Comparison of ENCODE assay signal across 9 cellular contexts in genomic region chr1:167938083-167938482, GRCh38. TPM values are rescaled to one million over a fixed set of nuclear protein-coding genes. Genes with fewer than 3 reads are reported as not detected.
DNase-seq lines count a peak whose midpoint lies in the region; ATAC-seq and TF ChIP-seq lines count a peak whose summit lies in the region.
"Had no signal": no experiment of that assay in that cellular context is flagged by ENCODE, and none has a peak within 500 bp of the region (broad histone marks: within the 10 kb centered on the region; RNA-seq: fewer than 3 reads in every experiment).

No MANE protein-coding gene starts in this region.

- H3K27me3 Mint-ChIP-seq in stimulated activated memory B cell treated with anti-CD40 and anti-IgM and Interleukin-4, amounts not matched to agents 10 μg/mL and 1 μg/mL and 100 μg/mL, for 72 hours, result no peaks in the 10 kb centered on the region

- TF ChIP-seq CTCF in foreskin keratinocyte (conservative IDR thresholded peaks at IDR 0.05), result no peak

- H3K36me3 ChIP-seq in SJSA1, result 0 out of 2 replicates have a peak, but pooled peaks cover 4% of the 10 kb centered on the region

- ATAC-seq in foreskin keratinocyte (no peak), HG02970 (IDR thresholded peaks at IDR 0.05; ENCODE audit: low FRiP score, unreplicated experiment) (no peak), HG03521 (IDR thresholded peaks at IDR 0.05; ENCODE audit: unreplicated experiment) (no peak)
- ATAC-seq in stimulated activated memory B cell treated with anti-CD40 and anti-IgM and Interleukin-4, amounts not matched to agents 10 μg/mL and 1 μg/mL and 100 μg/mL, for 72 hours, result no peak

- no peaks in the 10 kb centered on the region for H3K9me3 ChIP-seq in SJSA1 (replicated peaks)

- no peak overlapping the region for H3K27ac ChIP-seq in SJSA1
- H3K27ac ChIP-seq in foreskin keratinocyte, result peak overlapping the region; percentile 95

- no peaks in the 10 kb centered on the region for H3K9me3 Mint-ChIP-seq in stimulated activated memory B cell treated with anti-CD40 and anti-IgM and Interleukin-4, amounts not matched to agents 10 μg/mL and 1 μg/mL and 100 μg/mL, for 72 hours

- DNase-seq in NCI-H345 (lab: John Stamatoyannopoulos, UW) (peak; percentile 6), NCI-H345 treated with DMSO at 0.1 percent for 48 hours (lab: John Stamatoyannopoulos, UW; ENCODE audit: unreplicated experiment) (no peak), SJSA1 (ENCODE audit: low read depth in 1 of 2, low spot score in 2 of 2) (no peak), foreskin keratinocyte (peak in 1 of 2 donors; percentile 14), NOMO-1 treated with dmso at 0.1 percent for 144 hours (lab: John Stamatoyannopoulos, UW; ENCODE audit: unreplicated experiment) (no peak)

- H3K27me3 ChIP-seq in SJSA1 (replicated peaks) (no peaks in the 10 kb centered on the region), foreskin keratinocyte (no peaks in the 10 kb centered on the region)

- peak overlapping the region; percentile 65 for H3K4me3 ChIP-seq in SJSA1

- H3K4me1 Mint-ChIP-seq in stimulated activated memory B cell treated with anti-CD40 and anti-IgM and Interleukin-4, amounts not matched to agents 10 μg/mL and 1 μg/mL and 100 μg/mL, for 72 hours, result peaks cover 32% of the 10 kb centered on the region

- H3K36me3 Mint-ChIP-seq in stimulated activated memory B cell treated with anti-CD40 and anti-IgM and Interleukin-4, amounts not matched to agents 10 μg/mL and 1 μg/mL and 100 μg/mL, for 72 hours, result peaks cover 9% of the 10 kb centered on the region

- H3K4me1 ChIP-seq in SJSA1 (replicated peaks) (peaks cover 17% of the 10 kb centered on the region; the same call in 1 of the 2 replicates), foreskin keratinocyte (peaks cover 14% of the 10 kb centered on the region)

- peak overlapping the region; percentile 86 for H3K27ac Mint-ChIP-seq in stimulated activated memory B cell treated with anti-CD40 and anti-IgM and Interleukin-4, amounts not matched to agents 10 μg/mL and 1 μg/mL and 100 μg/mL, for 72 hours

- peak overlapping the region; percentile 92 for H3K4me3 Mint-ChIP-seq in stimulated activated memory B cell treated with anti-CD40 and anti-IgM and Interleukin-4, amounts not matched to agents 10 μg/mL and 1 μg/mL and 100 μg/mL, for 72 hours

RNA-seq across cellular contexts. Expression of gene MPC2, which starts 1.2 kb away (rescaled TPM):
- total RNA-seq in SJSA1 (2014; rRNA removed; shearing (Covaris generic)), result 34.8 and 54.4 TPM in 2 replicates
- total RNA-seq in foreskin keratinocyte, result 38.9 and 49.8 TPM in 2 replicates
- polyA plus RNA-seq in foreskin keratinocyte, result 57.0 and 69.7 TPM in 2 replicates

RNA-seq across cellular contexts. Expression of gene DCAF6, which starts 1.6 kb away (rescaled TPM):
- total RNA-seq in SJSA1 (2014; rRNA removed; shearing (Covaris generic)), result 13.6 and 24.0 TPM in 2 replicates
- 51.5 and 52.0 TPM in 2 replicates for total RNA-seq in foreskin keratinocyte
- polyA plus RNA-seq in foreskin keratinocyte, result 26.0 and 29.8 TPM in 2 replicates

RNA-seq across cellular contexts. Expression of gene ADCY10, which starts 24.1 kb away (rescaled TPM):
- total RNA-seq in SJSA1 (2014; rRNA removed; shearing (Covaris generic)), result not detected in 2 replicates
- 0.14 TPM in 1 of 2 replicates, not detected in the other for total RNA-seq in foreskin keratinocyte
- 0.06 TPM in 1 of 2 replicates, not detected in the other for polyA plus RNA-seq in foreskin keratinocyte
- total RNA-seq: mononuclear cell had no signal
